ENCODE assay signal across 33 cellular contexts in genomic region chr6:45997875-45998506, GRCh38. TPM values are rescaled to one million over a fixed set of nuclear protein-coding genes. Genes with fewer than 3 reads are reported as not detected.
A peak's percentile ranks its signal among the peaks of the same experiment; 100 is the strongest.
DNase-seq lines count a peak whose midpoint lies in the region; ATAC-seq and TF ChIP-seq lines count a peak whose summit lies in the region.
"Had no signal": no experiment of that assay in that cellular context is flagged by ENCODE, and none has a peak within 500 bp of the region (broad histone marks: within the 10 kb centered on the region; RNA-seq: fewer than 3 reads in every experiment).

No MANE protein-coding gene starts in this region.

- peaks cover 0 to 4% (median 0%) of the 10 kb centered on the region in 5 donors for H3K36me3 Mint-ChIP-seq in naive thymus-derived CD4-positive, alpha-beta T cell
- H3K36me3 Mint-ChIP-seq: activated CD8-positive, alpha-beta memory T cell treated with anti-CD3 and anti-CD28 coated beads, Interleukin-2, amount 10 ng/mL, durations not matched to agents 7 days and 5 days; mesothelial cell of epicardium; natural killer cell had no signal

- H3K36me3 ChIP-seq in heart right ventricle (peaks cover 0 to 31% (median 0%) of the 10 kb centered on the region in 9 donors), left lung (no peaks in the 10 kb centered on the region), gastrocnemius medialis (no peaks in the 10 kb centered on the region)
- H3K36me3 ChIP-seq in naive thymus-derived CD4-positive, alpha-beta T cell (ENCODE audit: control insufficient read depth in 2 of 3, insufficient read depth in 3 of 3, low read length in 3 of 3), result no peaks in the 10 kb centered on the region
- H3K36me3 ChIP-seq: uterus had no signal

- no peak for TF ChIP-seq CTCF in heart right ventricle (IDR thresholded peaks at IDR 0.05)
- TF ChIP-seq CTCF in left lung (IDR thresholded peaks at IDR 0.05), result no peak
- TF ChIP-seq CTCF in gastrocnemius medialis (IDR thresholded peaks at IDR 0.05 in 4 of 5, conservative IDR thresholded peaks at IDR 0.05 in 1 of 5), result peak in 1 of 5 experiments; percentile 32

- H3K4me3 Mint-ChIP-seq in naive thymus-derived CD4-positive, alpha-beta T cell, result no peak overlapping the region
- H3K4me3 Mint-ChIP-seq: activated CD8-positive, alpha-beta memory T cell treated with anti-CD3 and anti-CD28 coated beads, Interleukin-2, amount 10 ng/mL, durations not matched to agents 7 days and 5 days; activated naive CD8-positive, alpha-beta T cell treated with anti-CD3 and anti-CD28 coated beads, Interleukin-2, amount 50 U/mL, for 24 hours; CD4-positive, alpha-beta memory T cell; central memory CD8-positive, alpha-beta T cell; dendritic cell treated with granulocyte-macrophage colony-stimulating factor and Interleukin-4, amounts not matched to agents 40 ng/mL and 50 ng/mL, for 4 days; mesothelial cell of epicardium; natural killer cell; T-helper 1 cell treated with Interleukin-12 subunit alpha and Interleukin-12 subunit beta and Interleukin-4 antibody, amounts not matched to agents 30 μg/mL and 1 μg/mL, for 36 hours had no signal

- H3K9me3 ChIP-seq in heart right ventricle, result no peaks in the 10 kb centered on the region
- H3K9me3 ChIP-seq in left lung, result no peaks in the 10 kb centered on the region
- no peaks in the 10 kb centered on the region for H3K9me3 ChIP-seq in gastrocnemius medialis
- no peaks in the 10 kb centered on the region for H3K9me3 ChIP-seq in naive thymus-derived CD4-positive, alpha-beta T cell (ENCODE audit: control insufficient read depth in 2 of 3, low read length in 3 of 3)
- H3K9me3 ChIP-seq: SK-N-SH, uterus had no signal

- H3K27me3 ChIP-seq in heart right ventricle (no peaks in the 10 kb centered on the region), left lung (no peaks in the 10 kb centered on the region), gastrocnemius medialis (no peaks in the 10 kb centered on the region)
- H3K27me3 ChIP-seq in naive thymus-derived CD4-positive, alpha-beta T cell (ENCODE audit: control insufficient read depth in 2 of 2, insufficient read depth in 2 of 2, low read length in 2 of 2), result no peaks in the 10 kb centered on the region
- H3K27me3 ChIP-seq: uterus had no signal

- POLR2A ChIA-PET in naive thymus-derived CD4-positive, alpha-beta T cell (lab: Charles Lee), result no interaction called here

- H3K27ac ChIP-seq in heart right ventricle (peak overlapping the region; percentile 29 to 81 (median 66)), left lung (peak overlapping the region; percentile 15 to 46), gastrocnemius medialis (peak overlapping the region; percentile 82 to 96 (median 92))
- H3K27ac ChIP-seq in naive thymus-derived CD4-positive, alpha-beta T cell (ENCODE audit: low read depth, low read length), result no peak overlapping the region
- H3K27ac ChIP-seq: uterus had no signal

- peaks cover 0 to 2% (median 0%) of the 10 kb centered on the region in 5 donors for H3K27me3 Mint-ChIP-seq in naive thymus-derived CD4-positive, alpha-beta T cell
- H3K27me3 Mint-ChIP-seq: activated CD8-positive, alpha-beta memory T cell treated with anti-CD3 and anti-CD28 coated beads, Interleukin-2, amount 10 ng/mL, durations not matched to agents 7 days and 5 days; CD4-positive, alpha-beta memory T cell; central memory CD8-positive, alpha-beta T cell; dendritic cell treated with granulocyte-macrophage colony-stimulating factor and Interleukin-4, amounts not matched to agents 40 ng/mL and 50 ng/mL, for 4 days had no signal

- no peak overlapping the region for H3K4me3 ChIP-seq in heart right ventricle
- no peak overlapping the region for H3K4me3 ChIP-seq in left lung
- H3K4me3 ChIP-seq in gastrocnemius medialis, result peak overlapping the region in 1 of 4 donors; percentile 10
- no peak overlapping the region for H3K4me3 ChIP-seq in naive thymus-derived CD4-positive, alpha-beta T cell (ENCODE audit: low read length)
- H3K4me3 ChIP-seq: GM12878, K562, uterus had no signal

- TF ChIP-seq RAD21 in Ishikawa (IDR thresholded peaks at IDR 0.05; ENCODE audit: low read depth), result no peak

- peak; percentile 87 for TF ChIP-seq EP300 in Ishikawa (IDR thresholded peaks at IDR 0.05; ENCODE audit: borderline replicate concordance)

- peaks cover 0 to 5% (median 0%) of the 10 kb centered on the region in 11 donors for H3K9me3 Mint-ChIP-seq in naive thymus-derived CD4-positive, alpha-beta T cell
- H3K9me3 Mint-ChIP-seq: activated naive CD8-positive, alpha-beta T cell treated with anti-CD3 and anti-CD28 coated beads, Interleukin-2, amount 50 U/mL, for 24 hours; central memory CD8-positive, alpha-beta T cell; dendritic cell treated with granulocyte-macrophage colony-stimulating factor and Interleukin-4, amounts not matched to agents 40 ng/mL and 50 ng/mL, for 4 days; natural killer cell; T-helper 1 cell treated with Interleukin-12 subunit alpha and Interleukin-12 subunit beta and Interleukin-4 antibody, amounts not matched to agents 30 μg/mL and 1 μg/mL, for 36 hours had no signal

- CTCF ChIA-PET in naive thymus-derived CD4-positive, alpha-beta T cell (lab: Charles Lee), result no interaction called here

- 62 to 77% methylated on average over 5 of the region's 5 CpGs for WGBS in heart right ventricle, 2 donors

- peaks cover 0 to 2% (median 0%) of the 10 kb centered on the region in 7 donors for H3K4me1 Mint-ChIP-seq in naive thymus-derived CD4-positive, alpha-beta T cell
- H3K4me1 Mint-ChIP-seq: activated CD8-positive, alpha-beta memory T cell treated with anti-CD3 and anti-CD28 coated beads, Interleukin-2, amount 10 ng/mL, durations not matched to agents 7 days and 5 days; activated naive CD8-positive, alpha-beta T cell treated with anti-CD3 and anti-CD28 coated beads, Interleukin-2, amount 50 U/mL, for 24 hours; central memory CD8-positive, alpha-beta T cell; mesothelial cell of epicardium; natural killer cell had no signal

- intact Hi-C loops in heart right ventricle (cut with DNase I) (no loop called here), left lung (cut with DNase I) (no loop called here), gastrocnemius medialis (cut with DNase I; ENCODE audit: low total_unique reads) (no loop called here), posterior cingulate gyrus (cut with DNase I) (no loop called here)
- intact Hi-C loops in naive thymus-derived CD4-positive, alpha-beta T cell (cut with micrococcal nuclease), result no loop called here

- in situ Hi-C loops in gastrocnemius medialis (cut with MboI; ENCODE audit: low sequenced_read_pairs in 4 of 4), result no loop called here

- no peak overlapping the region for H3K27ac Mint-ChIP-seq in naive thymus-derived CD4-positive, alpha-beta T cell
- H3K27ac Mint-ChIP-seq: activated CD8-positive, alpha-beta memory T cell treated with anti-CD3 and anti-CD28 coated beads, Interleukin-2, amount 10 ng/mL, durations not matched to agents 7 days and 5 days; activated naive CD8-positive, alpha-beta T cell treated with anti-CD3 and anti-CD28 coated beads, Interleukin-2, amount 50 U/mL, for 24 hours; dendritic cell treated with granulocyte-macrophage colony-stimulating factor and Interleukin-4, amounts not matched to agents 40 ng/mL and 50 ng/mL, for 4 days; mesothelial cell of epicardium; natural killer cell; T-helper 1 cell treated with Interleukin-12 subunit alpha and Interleukin-12 subunit beta and Interleukin-4 antibody, amounts not matched to agents 30 μg/mL and 1 μg/mL, for 36 hours had no signal

- DNase-seq in heart right ventricle (no peak), left lung (no peak), gastrocnemius medialis (peak; percentile 75 to 83), NCI-H2171 (lab: John Stamatoyannopoulos, UW) (no peak), SW 1271 (lab: John Stamatoyannopoulos, UW) (no peak), posterior cingulate gyrus (no peak)
- no peak for DNase-seq in naive thymus-derived CD4-positive, alpha-beta T cell
- DNase-seq: activated CD4-positive, alpha-beta T cell treated with anti-CD3 and anti-CD28 coated beads, Interleukin-2, amount 50 U/mL, for 4 hours; activated CD4-positive, CD25-positive, alpha-beta regulatory T cell; activated CD8-positive, alpha-beta memory T cell treated with anti-CD3 and anti-CD28 coated beads, Interleukin-2, amount 10 ng/mL, durations not matched to agents 7 days and 5 days; activated naive CD8-positive, alpha-beta T cell treated with anti-CD3 and anti-CD28 coated beads, Interleukin-2, amount 50 U/mL, for 24 hours; activated T-cell treated with anti-CD3 and anti-CD28 coated beads, Interleukin-2, amount 50 U/mL, for 48 hours; CD4-positive, alpha-beta memory T cell; head of caudate nucleus; natural killer cell; NCI-H1092; NCI-H187 treated with DMSO at 0.1 percent for 48 hours; NCI-H526 treated with DMSO at 0.1 percent for 48 hours; occipital lobe; PC-3; SK-N-SH; small intestine; stimulated activated naive CD4-positive, alpha-beta T cell treated with Interleukin-2 at 50 U/mL for 16 hours; uterus had no signal

- peak in 1 of 2 donors; percentile 44 for TF ChIP-seq POLR2A in gastrocnemius medialis (IDR thresholded peaks at IDR 0.05)

- peaks cover 7 to 69% (median 52%) of the 10 kb centered on the region in 9 donors for H3K4me1 ChIP-seq in heart right ventricle
- no peaks in the 10 kb centered on the region for H3K4me1 ChIP-seq in left lung
- peaks cover 48 to 60% of the 10 kb centered on the region in 2 donors for H3K4me1 ChIP-seq in gastrocnemius medialis
- H3K4me1 ChIP-seq in naive thymus-derived CD4-positive, alpha-beta T cell (ENCODE audit: control insufficient read depth in 2 of 2, insufficient read depth in 2 of 2, low read length in 2 of 2), result no peaks in the 10 kb centered on the region
- H3K4me1 ChIP-seq: uterus had no signal

- ATAC-seq in heart right ventricle (peak in 6 of 8 donors; percentile 38 to 74 (median 57)), left lung (peak; percentile 78), gastrocnemius medialis (peak; percentile 91 to 93)
- no peak for ATAC-seq in naive thymus-derived CD4-positive, alpha-beta T cell
- ATAC-seq: activated CD8-positive, alpha-beta memory T cell treated with anti-CD3 and anti-CD28 coated beads, Interleukin-2, amount 10 ng/mL, durations not matched to agents 7 days and 5 days; activated naive CD8-positive, alpha-beta T cell treated with anti-CD3 and anti-CD28 coated beads, Interleukin-2, amount 50 U/mL, for 24 hours; GM12878; K562; natural killer cell; PC-3 had no signal

TF ChIP-seq in Ishikawa, 13 proteins besides CTCF, POLR2A, EP300 and RAD21 (continues in another document):
- TF ChIP-seq TEAD4 (IDR thresholded peaks at IDR 0.05) (peak; percentile 67; the same call in 1 of the 2 replicates), NFIC (IDR thresholded peaks at IDR 0.05) (peak; percentile 54; the same call in 1 of the 2 replicates)

RNA-seq across cellular contexts. Expression of gene CLIC5, which starts 17.7 kb away (rescaled TPM):
- total RNA-seq in heart right ventricle, result 100 to 1,000 TPM; 263 to 372 (median 332) TPM
- polyA plus RNA-seq in heart right ventricle, result 10 to 100 TPM; 28.1 to 53.6 TPM
- total RNA-seq in left lung, result 100 to 1,000 TPM in 1 of 2 donors, 10 to 100 TPM in 1; 44.3 to 179 TPM
- 10 to 100 TPM; 78.6 to 97.0 (median 91.7) TPM for total RNA-seq in gastrocnemius medialis
- 1 to 10 TPM; 1.1 to 4.1 (median 3.2) TPM for total RNA-seq in naive thymus-derived CD4-positive, alpha-beta T cell
- under 1 TPM; 0.41 to 0.45 TPM for polyA plus RNA-seq in naive thymus-derived CD4-positive, alpha-beta T cell
- total RNA-seq: GM12878, H4, HT1080, PC-3 had no signal
- polyA plus RNA-seq: K562 had no signal

Comparison
In these comparisons a context has a peak if more than half of its experiments do, and no peak if none do; other contexts are left out.
1. DNase-seq: peak in gastrocnemius medialis (2 of 2); none in heart right ventricle (0 of 2), left lung (0 of 2), naive thymus-derived CD4-positive, alpha-beta T cell (0 of 9), NCI-H2171 (single experiment), SW 1271 (0 of 2) and posterior cingulate gyrus (0 of 10).
2. RNA of gene CLIC5, which starts 17.7 kb away (total RNA-seq): 263 to 372 TPM in heart right ventricle, 44.3 to 179 TPM in left lung and 78.6 to 97.0 TPM in gastrocnemius medialis; 1.1 to 4.1 TPM in naive thymus-derived CD4-positive, alpha-beta T cell; every median in the first group is over 4 times any median in the second.